ENCODE assay signal across 14 cellular contexts in the genomic region with DNA sequence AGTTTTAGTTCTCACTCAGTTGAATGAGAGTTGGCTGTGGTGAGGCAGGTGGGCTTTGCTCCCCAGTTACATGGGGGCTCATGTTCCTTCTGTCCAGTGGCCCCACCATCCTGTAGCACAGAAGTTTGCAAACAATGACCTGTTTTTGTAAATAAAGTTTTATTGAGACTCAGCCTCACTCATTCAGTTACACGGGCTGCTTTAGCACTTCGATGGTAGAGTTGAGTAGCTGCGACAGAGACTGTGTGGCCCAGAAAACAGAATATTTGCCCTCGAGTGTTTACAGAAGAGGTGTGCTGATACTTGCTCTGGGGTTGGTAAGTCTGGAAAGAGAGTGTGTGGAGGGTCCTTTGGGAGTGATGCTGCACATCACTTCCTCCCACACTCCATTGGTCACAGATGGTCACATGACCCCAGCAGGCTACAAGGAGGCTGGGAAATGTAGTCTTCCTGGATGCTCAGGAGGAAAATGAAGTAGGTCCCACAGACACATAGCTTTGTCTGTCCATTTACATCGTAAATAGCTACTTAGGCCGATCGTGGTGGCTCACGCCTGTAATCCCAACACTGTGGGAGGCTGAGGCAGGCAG. TPM values are rescaled to one million over a fixed set of nuclear protein-coding genes. Genes with fewer than 3 reads are reported as not detected.
DNase-seq lines count a peak whose midpoint lies in the region; ATAC-seq and TF ChIP-seq lines count a peak whose summit lies in the region.
"Had no signal": no experiment of that assay in that cellular context is flagged by ENCODE, and none has a peak within 500 bp of the region (broad histone marks: within the 10 kb centered on the region; RNA-seq: fewer than 3 reads in every experiment).

No MANE protein-coding gene starts in this region.

- H2BK5ac ChIP-seq in IMR-90 (ENCODE audit: low read depth, low read length, poor library complexity, severe bottlenecking) (no peak overlapping the region), mesenchymal stem cell (ENCODE audit: low read depth, low read length, poor library complexity, severe bottlenecking) (no peak overlapping the region)

- H3K27ac ChIP-seq in IMR-90 (ENCODE audit: insufficient read depth, low read length) (no peak overlapping the region), mesenchymal stem cell (ENCODE audit: low read length, poor library complexity, severe bottlenecking) (no peak overlapping the region)
- H3K27ac ChIP-seq: cardiac muscle cell had no signal

- no peak overlapping the region for H3K56ac ChIP-seq in IMR-90 (ENCODE audit: extremely low read depth, insufficient read depth, low read length)

- TF ChIP-seq RAD21 in IMR-90 (IDR thresholded peaks at IDR 0.05; ENCODE audit: low read length), result no peak

- no peak overlapping the region for H2BK12ac ChIP-seq in mesenchymal stem cell (ENCODE audit: low read length in 2 of 2)

- no peak for TF ChIP-seq CTCF in IMR-90 (conservative IDR thresholded peaks at IDR 0.05; ENCODE audit: low read depth, low read length)

- no peak overlapping the region for H2BK20ac ChIP-seq in IMR-90 (ENCODE audit: low read depth, low read length)

- no peak overlapping the region for H2AFZ ChIP-seq in IMR-90 (replicated peaks; ENCODE audit: low read length, poor library complexity)
- H2AFZ ChIP-seq in mesenchymal stem cell (ENCODE audit: low read depth, low read length), result no peak overlapping the region

- H3K27me3 ChIP-seq in IMR-90 (ENCODE audit: control insufficient read depth, insufficient read depth, low read length) (peaks cover 33% of the 10 kb centered on the region), mesenchymal stem cell (ENCODE audit: control insufficient read depth in 1 of 2, insufficient read depth in 1 of 2, low read length in 2 of 2) (peaks cover 55 to 70% of the 10 kb centered on the region in 2 experiments)

- BruUV-seq in IMR-90 (replicated peaks; lab: Mats Ljungman, UMichigan), result no TSS peak

- no peak overlapping the region for H4K91ac ChIP-seq in IMR-90 (ENCODE audit: insufficient read depth, low read depth, low read length)
- H4K91ac ChIP-seq in mesenchymal stem cell (ENCODE audit: low read length), result no peak overlapping the region

- H3K23ac ChIP-seq in IMR-90 (ENCODE audit: low read depth, low read length) (no peak overlapping the region), mesenchymal stem cell (ENCODE audit: low read length in 2 of 2) (no peak overlapping the region)

- peaks cover 12% of the 10 kb centered on the region for H3K27me3 Mint-ChIP-seq in activated CD8-positive, alpha-beta memory T cell treated with anti-CD3 and anti-CD28 coated beads, Interleukin-2, amount 10 ng/mL, durations not matched to agents 7 days and 5 days
- peaks cover 15% of the 10 kb centered on the region for H3K27me3 Mint-ChIP-seq in stimulated activated naive CD8-positive, alpha-beta T cell treated with anti-CD3 and anti-CD28 coated beads, Interleukin-15, amount 100 ng/mL, for 72 hours

- no peak for ATAC-seq in IMR-90 (ENCODE audit: low read depth)
- peak; percentile 51; the same call in 1 of the 3 replicates for ATAC-seq in SK-N-SH treated with all-trans-retinoic acid at 6 μM for 48 hours
- ATAC-seq in activated CD8-positive, alpha-beta memory T cell treated with anti-CD3 and anti-CD28 coated beads, Interleukin-2, amount 10 ng/mL, durations not matched to agents 7 days and 5 days, result no peak
- no peak for ATAC-seq in stimulated activated naive CD8-positive, alpha-beta T cell treated with anti-CD3 and anti-CD28 coated beads, Interleukin-15, amount 100 ng/mL, for 72 hours

- intact Hi-C loops in IMR-90 (cut with micrococcal nuclease), result no loop called here

- no peaks in the 10 kb centered on the region for H3K36me3 Mint-ChIP-seq in activated CD8-positive, alpha-beta memory T cell treated with anti-CD3 and anti-CD28 coated beads, Interleukin-2, amount 10 ng/mL, durations not matched to agents 7 days and 5 days

- H3K9me3 Mint-ChIP-seq in activated CD8-positive, alpha-beta memory T cell treated with anti-CD3 and anti-CD28 coated beads, Interleukin-2, amount 10 ng/mL, durations not matched to agents 7 days and 5 days (ENCODE audit: low read depth), result no peaks in the 10 kb centered on the region
- H3K9me3 Mint-ChIP-seq in stimulated activated naive CD8-positive, alpha-beta T cell treated with anti-CD3 and anti-CD28 coated beads, Interleukin-15, amount 100 ng/mL, for 72 hours, result no peaks in the 10 kb centered on the region

- 40% methylated on average over 1 of the region's 8 CpGs; no CpG with 5 or more reads in 1 of the 2 experiments for WGBS in IMR-90 (ENCODE audit: extremely low coverage in 2 of 2, insufficient read length in 1 of 2), 2 experiments
- 77% methylated on average over 8 of the region's 8 CpGs for WGBS in mesenchymal stem cell

- no peaks in the 10 kb centered on the region for H3K9me1 ChIP-seq in IMR-90 (ENCODE audit: insufficient read depth, low read length)

- H3K4me1 ChIP-seq in IMR-90 (ENCODE audit: control insufficient read depth, insufficient read depth, low read length), result no peaks in the 10 kb centered on the region
- peaks cover 1% of the 10 kb centered on the region for H3K4me1 ChIP-seq in mesenchymal stem cell (ENCODE audit: control insufficient read depth, insufficient read depth, low read depth, low read length)

- dilution Hi-C loops in IMR-90 (cut with HindIII; ENCODE audit: low sequenced_read_pairs, unreplicated experiment), result no loop called here

- no peak overlapping the region for H2BK120ac ChIP-seq in IMR-90 (ENCODE audit: low read depth, low read length)
- no peak overlapping the region for H2BK120ac ChIP-seq in mesenchymal stem cell (ENCODE audit: low read depth, low read length)

- DNase-seq in ELF-1 (ENCODE audit: low read depth, low spot score), result peak; percentile 43
- DNase-seq in IMR-90, result no peak
- peak; percentile 12 for DNase-seq in mesenchymal stem cell
- no peak for DNase-seq in activated CD8-positive, alpha-beta memory T cell treated with anti-CD3 and anti-CD28 coated beads, Interleukin-2, amount 10 ng/mL, durations not matched to agents 7 days and 5 days
- DNase-seq in NCI-H345 treated with DMSO at 0.1 percent for 48 hours (lab: John Stamatoyannopoulos, UW; ENCODE audit: unreplicated experiment), result no peak
- DNase-seq in midbrain (lab: John Stamatoyannopoulos, UW), result no peak
- DNase-seq in stimulated activated naive CD8-positive, alpha-beta T cell treated with anti-CD3 and anti-CD28 coated beads, Interleukin-15, amount 100 ng/mL, for 72 hours, result no peak
- DNase-seq: activated T-cell treated with anti-CD3 and anti-CD28 coated beads, Interleukin-2, amount 50 U/mL, for 48 hours; GF-D8; NCI-H510A; T-helper 2 cell had no signal

- H3K14ac ChIP-seq in IMR-90 (replicated peaks; ENCODE audit: low read depth, low read length) (no peak overlapping the region), mesenchymal stem cell (ENCODE audit: low read length in 2 of 2) (no peak overlapping the region)

- TF ChIP-seq POLR2A in IMR-90 (IDR thresholded peaks at IDR 0.05; ENCODE audit: low read depth, low read length), result no peak

- no peak overlapping the region for H4K5ac ChIP-seq in IMR-90 (ENCODE audit: low read depth, low read length)

- no peaks in the 10 kb centered on the region for H4K20me1 ChIP-seq in IMR-90 (ENCODE audit: insufficient read depth, low read length)

- H4K8ac ChIP-seq in IMR-90 (ENCODE audit: low read depth in 2 of 2, low read length in 2 of 2) (no peak overlapping the region), mesenchymal stem cell (ENCODE audit: low read length) (no peak overlapping the region)

- no peak overlapping the region for H2AK5ac ChIP-seq in IMR-90 (ENCODE audit: low read depth, low read length)
- no peak overlapping the region for H2AK5ac ChIP-seq in mesenchymal stem cell (ENCODE audit: low read length, severe bottlenecking)

- H3K4me2 ChIP-seq in IMR-90 (ENCODE audit: low read depth, low read length) (no peak overlapping the region), mesenchymal stem cell (ENCODE audit: low read length, poor library complexity, severe bottlenecking) (no peak overlapping the region)

- no peaks in the 10 kb centered on the region for H3K4me1 Mint-ChIP-seq in activated CD8-positive, alpha-beta memory T cell treated with anti-CD3 and anti-CD28 coated beads, Interleukin-2, amount 10 ng/mL, durations not matched to agents 7 days and 5 days
- no peaks in the 10 kb centered on the region for H3K4me1 Mint-ChIP-seq in stimulated activated naive CD8-positive, alpha-beta T cell treated with anti-CD3 and anti-CD28 coated beads, Interleukin-15, amount 100 ng/mL, for 72 hours

- H3K4me3 Mint-ChIP-seq in activated CD8-positive, alpha-beta memory T cell treated with anti-CD3 and anti-CD28 coated beads, Interleukin-2, amount 10 ng/mL, durations not matched to agents 7 days and 5 days, result no peak overlapping the region
- no peak overlapping the region for H3K4me3 Mint-ChIP-seq in stimulated activated naive CD8-positive, alpha-beta T cell treated with anti-CD3 and anti-CD28 coated beads, Interleukin-15, amount 100 ng/mL, for 72 hours

- H3K4me3 ChIP-seq in IMR-90 (ENCODE audit: insufficient read depth, low read depth, low read length) (no peak overlapping the region), mesenchymal stem cell (ENCODE audit: insufficient read depth in 1 of 2, low read depth in 1 of 2, low read length in 2 of 2) (no peak overlapping the region)
- H3K4me3 ChIP-seq: cardiac muscle cell had no signal

- CTCF ChIA-PET in IMR-90 (lab: Yijun Ruan, JAX), result no interaction called here
- CTCF ChIA-PET in activated CD8-positive, alpha-beta memory T cell treated with anti-CD3 and anti-CD28 coated beads, Interleukin-2, amount 10 ng/mL, durations not matched to agents 7 days and 5 days (lab: Charles Lee), result interaction anchor here (0.8 to 1.3 kb wide), 2 partner anchors 15 to 115 kb away, joined by 3 to 7 read pairs; no protein-coding TSS in a partner anchor

- H3K9ac ChIP-seq in IMR-90 (ENCODE audit: low read depth, low read length), result no peak overlapping the region
- no peak overlapping the region for H3K9ac ChIP-seq in mesenchymal stem cell (ENCODE audit: low read length)

- POLR2A ChIA-PET in IMR-90 (lab: Charles Lee; ENCODE audit: unreplicated experiment), result no interaction called here

- H2BK15ac ChIP-seq in IMR-90 (ENCODE audit: low read depth, low read length) (no peak overlapping the region), mesenchymal stem cell (ENCODE audit: low read depth, poor library complexity, severe bottlenecking) (no peak overlapping the region)

- H3K79me1 ChIP-seq in IMR-90 (ENCODE audit: low read depth in 1 of 2, low read length in 2 of 2) (no peaks in the 10 kb centered on the region), mesenchymal stem cell (replicated peaks; ENCODE audit: low read length, poor library complexity, severe bottlenecking) (no peaks in the 10 kb centered on the region)

- no peaks in the 10 kb centered on the region for H3K36me3 ChIP-seq in IMR-90 (ENCODE audit: control insufficient read depth, insufficient read depth, low read length)
- H3K36me3 ChIP-seq in mesenchymal stem cell (ENCODE audit: control insufficient read depth in 1 of 2, insufficient read depth in 2 of 2, low read depth in 1 of 2, low read length in 2 of 2), result no peaks in the 10 kb centered on the region
- H3K36me3 ChIP-seq: cardiac muscle cell had no signal

- H3K9me3 ChIP-seq in IMR-90 (ENCODE audit: control insufficient read depth, insufficient read depth, low read length) (peaks cover 4% of the 10 kb centered on the region; the same call in 1 of the 2 replicates), mesenchymal stem cell (ENCODE audit: control insufficient read depth, low read length) (peaks cover 9% of the 10 kb centered on the region)

- H3K18ac ChIP-seq in IMR-90 (ENCODE audit: low read depth, low read length) (no peak overlapping the region), mesenchymal stem cell (ENCODE audit: low read depth in 1 of 2, low read length in 2 of 2) (no peak overlapping the region)

- no peak overlapping the region for H3K27ac Mint-ChIP-seq in activated CD8-positive, alpha-beta memory T cell treated with anti-CD3 and anti-CD28 coated beads, Interleukin-2, amount 10 ng/mL, durations not matched to agents 7 days and 5 days
- H3K27ac Mint-ChIP-seq in stimulated activated naive CD8-positive, alpha-beta T cell treated with anti-CD3 and anti-CD28 coated beads, Interleukin-15, amount 100 ng/mL, for 72 hours, result no peak overlapping the region

- in situ Hi-C loops in IMR-90 (cut with MboI; ENCODE audit: low sequenced_read_pairs), result no loop called here

- no peak overlapping the region for H2AK9ac ChIP-seq in IMR-90 (replicated peaks; ENCODE audit: low read depth, low read length, poor library complexity)

- H3K4ac ChIP-seq in IMR-90 (ENCODE audit: low read depth, low read length) (no peak overlapping the region), mesenchymal stem cell (ENCODE audit: low read depth in 1 of 2, low read length in 2 of 2) (no peak overlapping the region)

RNA-seq across cellular contexts. Expression of gene IFT27, which starts 34.6 kb away (rescaled TPM):
- 14.5 and 18.3 TPM in 2 replicates for total RNA-seq in IMR-90 (2012; rRNA removed)
- 26.9 and 27.0 TPM in 2 replicates for polyA plus RNA-seq in IMR-90 (2012; rRNA removed)
- polyA plus RNA-seq in IMR-90 (2012; cell fraction: cytosol; rRNA removed), result 19.5 and 23.4 TPM in 2 replicates
- 91.4 and 200 TPM in 2 replicates for polyA plus RNA-seq in IMR-90 (2012; cell fraction: nucleus; rRNA removed; ENCODE audit: low replicate concordance)
- 31.2 TPM for polyA plus RNA-seq in mesenchymal stem cell (2013, experiment 1 of 2)
- 31.2 TPM for polyA plus RNA-seq in mesenchymal stem cell (2013, experiment 2 of 2)
- total RNA-seq in activated CD8-positive, alpha-beta memory T cell treated with anti-CD3 and anti-CD28 coated beads, Interleukin-2, amount 10 ng/mL, durations not matched to agents 7 days and 5 days, result 10 to 100 TPM; 30.3 to 33.7 TPM

RNA-seq across cellular contexts. Expression of gene CACNG2, which starts 37.7 kb away (rescaled TPM):
- not detected in 2 replicates for total RNA-seq in IMR-90 (2012; rRNA removed)
- polyA plus RNA-seq in IMR-90 (2012; rRNA removed), result not detected in 2 replicates
- polyA plus RNA-seq in IMR-90 (2012; cell fraction: cytosol; rRNA removed), result not detected in 2 replicates
- not detected in 2 replicates for polyA plus RNA-seq in IMR-90 (2012; cell fraction: nucleus; rRNA removed; ENCODE audit: low replicate concordance)
- polyA plus RNA-seq in mesenchymal stem cell (2013, experiment 1 of 2), result not detected
- not detected for polyA plus RNA-seq in mesenchymal stem cell (2013, experiment 2 of 2)
- not detected for total RNA-seq in activated CD8-positive, alpha-beta memory T cell treated with anti-CD3 and anti-CD28 coated beads, Interleukin-2, amount 10 ng/mL, durations not matched to agents 7 days and 5 days
- total RNA-seq: cardiac muscle cell, fibroblast of villous mesenchyme had no signal
- polyA plus RNA-seq: cardiac muscle cell had no signal

Comparison
In these comparisons a context has a peak if more than half of its experiments do, and no peak if none do; other contexts are left out.
1. DNase-seq: peak in ELF-1 (single experiment) and mesenchymal stem cell (single experiment); none in IMR-90 (single experiment), activated CD8-positive, alpha-beta memory T cell treated with anti-CD3 and anti-CD28 coated beads, Interleukin-2, amount 10 ng/mL, durations not matched to agents 7 days and 5 days (single experiment), NCI-H345 treated with DMSO at 0.1 percent for 48 hours (single experiment), midbrain (single experiment) and stimulated activated naive CD8-positive, alpha-beta T cell treated with anti-CD3 and anti-CD28 coated beads, Interleukin-15, amount 100 ng/mL, for 72 hours (0 of 2).